ENCODE assay signal across 28 cellular contexts in the genomic region with DNA sequence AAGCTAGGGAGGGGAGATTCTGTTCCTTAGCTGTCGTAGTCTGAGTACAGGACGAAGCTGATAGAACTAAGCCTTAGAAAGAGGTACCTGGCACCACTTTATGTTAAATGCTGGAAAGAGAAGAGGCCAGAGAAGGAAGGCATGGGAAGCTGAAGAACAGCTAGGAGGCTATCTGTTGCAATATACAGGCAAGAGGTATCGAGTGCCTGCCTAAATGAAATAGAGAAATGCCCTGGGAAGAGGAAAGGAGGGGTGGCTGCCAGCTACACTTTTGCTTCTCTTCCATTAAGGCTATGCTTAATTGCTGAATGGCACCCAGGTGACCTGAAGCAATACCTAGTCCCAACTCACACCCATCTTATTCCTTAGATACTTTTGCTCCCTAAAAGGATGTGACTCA.
"Had no signal": no experiment of that assay in that cellular context is flagged by ENCODE, and none has a peak within 500 bp of the region (broad histone marks: within the 10 kb centered on the region; RNA-seq: fewer than 3 reads in every experiment).

No MANE protein-coding gene starts in this region.

- H3K4me1 ChIP-seq: left lung, lower lobe of right lung, pancreas, prostate gland, stomach, suprapubic skin, tibial artery, upper lobe of right lung had no signal

- H3K27me3 ChIP-seq: left lung, suprapubic skin, tibial artery, upper lobe of right lung had no signal

- H3K27ac ChIP-seq: left lung, lower lobe of right lung, pancreas, prostate gland, skin epidermis, stomach, suprapubic skin, thoracic aorta, tibial artery, upper lobe of right lung had no signal

- DNase-seq: hypothalamus; immature natural killer cell; kidney; left colon; left lung; lower lobe of right lung; mammary epithelial cell; mesenchymal stem cell; naive thymus-derived CD8-positive, alpha-beta T cell; nucleus accumbens; pancreas; posterior cingulate gyrus; retina; right cardiac atrium; stimulated activated CD4-positive, alpha-beta T cell treated with anti-CD3 and anti-CD28 coated beads, Interleukin-12 subunit alpha, Interleukin-12 subunit beta, amount 100 ng/mL, for 4 hours; stimulated activated CD4-positive, alpha-beta T cell treated with anti-CD3 and anti-CD28 coated beads, Interleukin-15, amount 100 ng/mL, for 24 hours; stimulated activated CD4-positive, alpha-beta T cell treated with anti-CD3 and anti-CD28 coated beads, Interleukin-2, amount 100 ng/mL, for 24 hours; stimulated activated CD4-positive, alpha-beta T cell treated with anti-CD3 and anti-CD28 coated beads, Interleukin-4, amount 100 ng/mL, for 1 hour; stimulated activated naive B cell treated with anti-CD40 and anti-IgM and Interleukin-4, amounts not matched to agents 10 μg/mL and 1 μg/mL and 100 μg/mL, for 72 hours; stimulated activated naive CD8-positive, alpha-beta T cell treated with anti-CD3 and anti-CD28 coated beads, Interleukin-15, Interleukin-2, amounts not matched to agents 100 U/mL and 50 U/mL, for 24 hours; stomach; tibial artery; trophoblast cell; upper lobe of right lung had no signal

- H3K4me3 ChIP-seq: left lung, lower lobe of right lung, pancreas, prostate gland, skin epidermis, stomach, suprapubic skin, thoracic aorta, tibial artery, upper lobe of right lung had no signal

- ATAC-seq: left colon; left lung; lower lobe of right lung; naive thymus-derived CD8-positive, alpha-beta T cell; pancreas; right cardiac atrium; stimulated activated naive B cell treated with anti-CD40 and anti-IgM and Interleukin-4, amounts not matched to agents 10 μg/mL and 1 μg/mL and 100 μg/mL, for 72 hours; stimulated activated naive CD8-positive, alpha-beta T cell treated with anti-CD3 and anti-CD28 coated beads, Interleukin-15, Interleukin-2, amounts not matched to agents 100 U/mL and 50 U/mL, for 24 hours; upper lobe of right lung had no signal

- H3K36me3 ChIP-seq: left lung, lower lobe of right lung, pancreas, prostate gland, stomach, suprapubic skin, thoracic aorta, tibial artery, upper lobe of right lung had no signal

- H3K9me3 ChIP-seq: left lung, lower lobe of right lung, pancreas, prostate gland, stomach, suprapubic skin, thoracic aorta, tibial artery, upper lobe of right lung had no signal
